Comparison of ENCODE assay signal across 25 cellular contexts in the genomic region with DNA sequence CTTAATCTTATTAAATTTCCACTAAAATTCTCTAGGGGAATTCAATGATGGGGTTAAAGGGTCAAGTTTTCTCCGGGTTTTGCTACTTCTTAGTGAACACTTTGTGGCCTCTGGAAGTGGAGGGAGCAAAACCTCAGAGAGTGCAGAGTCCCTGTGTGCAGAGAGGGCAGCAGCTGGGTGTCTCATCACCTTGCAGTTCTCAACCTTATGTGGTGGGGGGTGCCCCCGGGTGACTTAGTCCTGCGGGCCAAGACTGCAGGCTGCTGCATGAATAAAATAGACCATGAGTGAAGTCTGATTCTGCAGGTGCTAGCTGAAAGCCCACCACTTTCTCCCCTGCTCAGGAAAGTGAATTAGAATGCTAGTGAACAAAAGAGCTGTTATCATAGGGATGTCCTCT.
"Had no signal": no experiment of that assay in that cellular context is flagged by ENCODE, and none has a peak within 500 bp of the region (broad histone marks: within the 10 kb centered on the region; RNA-seq: fewer than 3 reads in every experiment).

No MANE protein-coding gene starts in this region.

- H3K36me3 ChIP-seq: esophagus muscularis mucosa, gastroesophageal sphincter, heart right ventricle, left lung, neural progenitor cell, sigmoid colon, thoracic aorta, tibial nerve, upper lobe of left lung had no signal

- H3K27me3 ChIP-seq: esophagus muscularis mucosa, foreskin keratinocyte, gastroesophageal sphincter, heart right ventricle, left lung, neural progenitor cell, sigmoid colon, tibial nerve, upper lobe of left lung had no signal

- H2AFZ ChIP-seq: neural progenitor cell had no signal

- H3K27ac ChIP-seq: coronary artery, esophagus muscularis mucosa, foreskin keratinocyte, gastroesophageal sphincter, heart right ventricle, neural progenitor cell, psoas muscle, sigmoid colon, thoracic aorta, tibial nerve, upper lobe of left lung had no signal

- H3K4me1 ChIP-seq: foreskin keratinocyte, left lung, sigmoid colon had no signal

- H3K9ac ChIP-seq: neural progenitor cell had no signal

- DNase-seq: effector memory CD4-positive, alpha-beta T cell; foreskin keratinocyte; glutamatergic neuron; heart right ventricle; hippocampal formation; left cardiac atrium; left lung; mesenchymal stem cell; mucosa of descending colon; naive thymus-derived CD4-positive, alpha-beta T cell; posterior cingulate gyrus; psoas muscle; right cardiac atrium; sigmoid colon; stimulated activated CD4-positive, alpha-beta T cell treated with anti-CD3 and anti-CD28 coated beads, Interleukin-2, amount 100 ng/mL, for 24 hours; stimulated activated CD4-positive, alpha-beta T cell treated with anti-CD3 and anti-CD28 coated beads, Interleukin-4, amount 100 ng/mL, for 4 hours; stimulated activated naive CD8-positive, alpha-beta T cell treated with anti-CD3 and anti-CD28 coated beads, Interleukin-15, Interleukin-2, amounts not matched to agents 100 U/mL and 50 U/mL, for 24 hours; substantia nigra had no signal

- H3K4me3 ChIP-seq: coronary artery, esophagus muscularis mucosa, gastroesophageal sphincter, heart right ventricle, left lung, mucosa of descending colon, neural progenitor cell, psoas muscle, sigmoid colon, thoracic aorta, tibial nerve, upper lobe of left lung had no signal
